In the genomic region with DNA sequence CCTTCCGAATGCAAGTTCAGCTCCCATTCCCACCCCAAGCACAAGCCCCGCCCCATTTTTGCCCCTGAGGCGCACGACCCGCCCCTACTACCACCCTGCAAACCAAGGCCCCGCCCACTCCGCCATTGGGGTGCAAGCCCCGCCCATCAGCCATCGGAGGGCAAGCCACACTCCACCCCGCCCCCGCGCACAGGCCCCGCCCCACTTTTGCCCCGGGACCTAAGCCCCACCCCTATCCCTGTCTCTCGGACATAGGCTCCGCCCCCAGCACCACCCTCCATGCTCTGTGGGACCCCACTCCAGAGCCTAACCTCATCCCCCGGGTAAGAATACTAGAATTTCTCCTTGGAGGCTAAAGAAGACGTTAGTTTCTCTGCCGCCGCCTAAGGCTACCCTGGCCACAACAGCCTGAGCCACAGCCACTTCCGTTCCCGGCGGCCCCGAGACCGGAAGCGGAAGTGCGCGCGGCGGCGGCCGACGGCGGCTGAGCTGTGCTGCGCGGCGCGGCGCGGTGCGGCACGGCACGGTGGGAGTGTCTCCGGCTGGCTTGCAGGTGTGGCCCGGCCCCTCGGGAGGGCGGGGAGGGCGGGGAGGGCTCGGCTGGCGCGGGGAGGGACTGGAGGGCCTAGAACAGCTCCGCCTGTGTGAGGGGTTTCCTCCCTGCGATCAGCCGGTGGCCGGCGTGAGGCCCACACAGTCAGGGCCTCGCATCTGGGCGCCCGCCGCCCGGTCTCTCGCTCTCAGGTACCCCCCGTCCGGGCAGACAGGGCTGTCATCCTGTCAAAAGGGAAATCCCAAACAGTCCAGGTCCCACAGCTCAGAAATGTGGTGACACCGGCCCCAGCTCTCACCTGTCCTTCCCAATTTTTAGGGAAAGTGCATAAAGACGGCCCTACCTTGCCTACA, we compare ENCODE assay signal across 8 cellular contexts. TPM values are rescaled to one million over a fixed set of nuclear protein-coding genes. Genes with fewer than 3 reads are reported as not detected.
A peak's percentile ranks its signal among the peaks of the same experiment; 100 is the strongest.
DNase-seq lines count a peak whose midpoint lies in the region; ATAC-seq and TF ChIP-seq lines count a peak whose summit lies in the region.

A gene (plus strand): TSS at position 451 of the 906 bp plus-strand sequence. CDS start 3,444 bp downstream, outside the sequence.

- H3K9ac ChIP-seq in OCI-LY3 (ENCODE audit: low read length) = peak within 1 kb of the TSS; percentile 84

- no peaks in the 10 kb centered on the region for H4K20me1 ChIP-seq in OCI-LY3 (ENCODE audit: insufficient read depth, low read length)

- intact Hi-C loops in mucosa of descending colon (cut with DNase I, micrococcal nuclease) = loop anchor here (5.0 to 10.0 kb wide), 2 partner anchors 115 to 118 kb away; a partner anchor contains a TSS

- no peaks in the 10 kb centered on the region for H3K27me3 ChIP-seq in OCI-LY3 (ENCODE audit: low read depth, low read length)

- H3K9me3 ChIP-seq in OCI-LY3 (ENCODE audit: insufficient read depth, low read length) = no peaks in the 10 kb centered on the region
- no peaks in the 10 kb centered on the region for H3K9me3 ChIP-seq in mucosa of descending colon

- TF ChIP-seq CTCF in OCI-LY3 (IDR thresholded peaks at IDR 0.05; ENCODE audit: low read depth, low read length) (no peak), mucosa of descending colon (IDR thresholded peaks at IDR 0.05) (no peak)

- H3K4me1 ChIP-seq in OCI-LY3 (ENCODE audit: low read length) = peaks cover 23% of the 10 kb centered on the region
- peaks cover 8% of the 10 kb centered on the region for H3K4me1 ChIP-seq in mucosa of descending colon (ENCODE audit: low read depth)

- peak within 1 kb of the TSS; percentile 79 for H3K4me2 ChIP-seq in OCI-LY3 (ENCODE audit: low read length)

- H3K36me3 ChIP-seq in OCI-LY3 (replicated peaks; ENCODE audit: low read depth, low read length) (peaks cover 3% of the 10 kb centered on the region), mucosa of descending colon (ENCODE audit: low read depth) (no peaks in the 10 kb centered on the region)

- peaks cover 17% of the 10 kb centered on the region for H3K79me2 ChIP-seq in OCI-LY3 (ENCODE audit: low read length)

- DNase-seq in DMS 273 (lab: John Stamatoyannopoulos, UW; ENCODE audit: unreplicated experiment) = peak; percentile 97
- DNase-seq in HuH-7.5 (ENCODE audit: low spot score) = peak; percentile 93
- DNase-seq in activated T-cell treated with anti-CD3 and anti-CD28 coated beads for 4 hours = peak; percentile 100
- DNase-seq in epithelial cell of prostate (ENCODE audit: low read depth, low spot score) = peak; percentile 44
- DNase-seq in mucosa of descending colon = peak; percentile 98 to 100 (median 99)
- peak; percentile 98 to 99 for DNase-seq in stimulated activated CD8-positive, alpha-beta memory T cell treated with anti-CD3 and anti-CD28 coated beads, Interleukin-4, amount 100 ng/mL, for 1 hour (ENCODE audit: low read depth in 2 of 2, low spot score in 1 of 2)

- H3K27ac ChIP-seq in OCI-LY3 (ENCODE audit: low read length) (peak within 1 kb of the TSS; percentile 89), epithelial cell of prostate (peak within 1 kb of the TSS; percentile 92)

- peak within 1 kb of the TSS; percentile 78 for H3K4me3 ChIP-seq in OCI-LY3 (ENCODE audit: low read length)
- peak within 1 kb of the TSS; percentile 63 for H3K4me3 ChIP-seq in mucosa of descending colon

- ATAC-seq in GM21526 (IDR thresholded peaks at IDR 0.05; ENCODE audit: low FRiP score, unreplicated experiment) = peak; percentile 84
- peak; percentile 98 for ATAC-seq in mucosa of descending colon

- peak within 1 kb of the TSS; percentile 88 for H2AFZ ChIP-seq in OCI-LY3 (ENCODE audit: low read depth, low read length)

RNA-seq across cellular contexts. Expression of the gene that starts here (rescaled TPM):
- total RNA-seq in mucosa of descending colon = 10 to 100 TPM in 2 of 3 donors, 1 to 10 TPM in 1; 8.7 to 25.9 (median 10.7) TPM

Comparison
In these comparisons a context has a peak if more than half of its experiments do, and no peak if none do; other contexts are left out.
1. Peak in every context shown above with its lines: DNase-seq, ATAC-seq, H3K4me3 ChIP-seq and H3K27ac ChIP-seq.
2. DNase-seq: peak in every context shown above with its lines; median percentile 100 in activated T-cell treated with anti-CD3 and anti-CD28 coated beads for 4 hours; 99 in mucosa of descending colon; 98 in stimulated activated CD8-positive, alpha-beta memory T cell treated with anti-CD3 and anti-CD28 coated beads, Interleukin-4, amount 100 ng/mL, for 1 hour; 97 in DMS 273; 93 in HuH-7.5; 44 in epithelial cell of prostate.